ENCODE assay signal across 9 cellular contexts in genomic region chr20:32535316-32535952, GRCh38. TPM values are rescaled to one million over a fixed set of nuclear protein-coding genes. Genes with fewer than 3 reads are reported as not detected.
DNase-seq lines count a peak whose midpoint lies in the region; ATAC-seq and TF ChIP-seq lines count a peak whose summit lies in the region.
"Had no signal": no experiment of that assay in that cellular context is flagged by ENCODE, and none has a peak within 500 bp of the region (broad histone marks: within the 10 kb centered on the region; RNA-seq: fewer than 3 reads in every experiment).

No MANE protein-coding gene starts in this region.

- H3K4me1 Mint-ChIP-seq in activated T-helper 17 cell treated with anti-CD3 and anti-CD28 coated beads, Interleukin-2, amount 50 U/mL, for 72 hours = peaks cover 42% of the 10 kb centered on the region
- peaks cover 46% of the 10 kb centered on the region for H3K4me1 Mint-ChIP-seq in neural progenitor cell

- TF ChIP-seq CTCF in GM12864 (IDR thresholded peaks at IDR 0.05; ENCODE audit: low read depth, low read length, missing control alignments) = no peak
- no peak for TF ChIP-seq CTCF in neural progenitor cell (IDR thresholded peaks at IDR 0.05)
- TF ChIP-seq CTCF in GM10266 (IDR thresholded peaks at IDR 0.05; ENCODE audit: control insufficient read depth, insufficient read depth, low read depth, missing control alignments) = no peak

- H3K9ac ChIP-seq in neural progenitor cell = no peak overlapping the region

- H3F3A ChIP-seq in neural progenitor cell (ENCODE audit: low read depth) = peaks cover 35% of the 10 kb centered on the region

- no peaks in the 10 kb centered on the region for H3K79me2 ChIP-seq in neural progenitor cell (ENCODE audit: low read depth)

- H3K4me3 ChIP-seq in GM12864 (ENCODE audit: low read depth, low read length) = peak overlapping the region; percentile 44
- peak overlapping the region; percentile 57 for H3K4me3 ChIP-seq in neural progenitor cell

- H3K9me3 ChIP-seq in neural progenitor cell (ENCODE audit: low read depth) = no peaks in the 10 kb centered on the region

- H3K4me3 Mint-ChIP-seq in activated T-helper 17 cell treated with anti-CD3 and anti-CD28 coated beads, Interleukin-2, amount 50 U/mL, for 72 hours = peak overlapping the region; percentile 95
- H3K4me3 Mint-ChIP-seq in neural progenitor cell = peak overlapping the region; percentile 70

- no peaks in the 10 kb centered on the region for H3K9me3 Mint-ChIP-seq in activated T-helper 17 cell treated with anti-CD3 and anti-CD28 coated beads, Interleukin-2, amount 50 U/mL, for 72 hours
- H3K9me3 Mint-ChIP-seq in neural progenitor cell = no peaks in the 10 kb centered on the region

- no peak for DNase-seq in GM12864 (ENCODE audit: low read depth)
- DNase-seq in NCI-H1694 (lab: John Stamatoyannopoulos, UW) = peak; percentile 24
- peak; percentile 47 for DNase-seq in neural progenitor cell (ENCODE audit: low spot score)
- DNase-seq in HuH-7.5 (ENCODE audit: low spot score) = no peak
- DNase-seq in stimulated activated CD4-positive, alpha-beta T cell treated with anti-CD3 and anti-CD28 coated beads, Interleukin-4, amount 100 ng/mL, for 1 hour = no peak
- no peak for DNase-seq in GM10266 (ENCODE audit: extremely low spot score)
- DNase-seq: HCEC 1CT had no signal

- H2AFZ ChIP-seq in neural progenitor cell (replicated peaks) = no peak overlapping the region

- no peaks in the 10 kb centered on the region for H3K27me3 Mint-ChIP-seq in activated T-helper 17 cell treated with anti-CD3 and anti-CD28 coated beads, Interleukin-2, amount 50 U/mL, for 72 hours
- H3K27me3 Mint-ChIP-seq in neural progenitor cell (ENCODE audit: insufficient read depth, low read depth) = peaks cover 13% of the 10 kb centered on the region

- H3K4me2 ChIP-seq in neural progenitor cell = peak overlapping the region; percentile 93

- H3K36me3 Mint-ChIP-seq in activated T-helper 17 cell treated with anti-CD3 and anti-CD28 coated beads, Interleukin-2, amount 50 U/mL, for 72 hours (ENCODE audit: low read depth) = peaks cover 13% of the 10 kb centered on the region
- peaks cover 2% of the 10 kb centered on the region for H3K36me3 Mint-ChIP-seq in neural progenitor cell

- peak overlapping the region; percentile 91 for H3K27ac Mint-ChIP-seq in activated T-helper 17 cell treated with anti-CD3 and anti-CD28 coated beads, Interleukin-2, amount 50 U/mL, for 72 hours
- peak overlapping the region; percentile 6 for H3K27ac Mint-ChIP-seq in neural progenitor cell

- peaks cover 33% of the 10 kb centered on the region for H3K27me3 ChIP-seq in neural progenitor cell

- H3K36me3 ChIP-seq in neural progenitor cell = no peaks in the 10 kb centered on the region

- no peak for ATAC-seq in activated T-helper 17 cell treated with anti-CD3 and anti-CD28 coated beads, Interleukin-2, amount 50 U/mL, for 72 hours (replicated peaks)
- no peak for ATAC-seq in HG02938 (IDR thresholded peaks at IDR 0.05; ENCODE audit: unreplicated experiment)

- peaks cover 21% of the 10 kb centered on the region for H4K20me1 ChIP-seq in neural progenitor cell (ENCODE audit: low read depth)

- peaks cover 31% of the 10 kb centered on the region for H3K4me1 ChIP-seq in neural progenitor cell

- H3K27ac ChIP-seq in neural progenitor cell = no peak overlapping the region

RNA-seq across cellular contexts. Expression of gene NOL4L, which starts 49.7 kb away (rescaled TPM):
- 10 to 100 TPM in 1 of 2 donors, 1 to 10 TPM in 1; 9.9 to 28.5 TPM for total RNA-seq in activated T-helper 17 cell treated with anti-CD3 and anti-CD28 coated beads, Interleukin-2, amount 50 U/mL, for 72 hours
- total RNA-seq in neural progenitor cell (ENCODE audit: low replicate concordance) = 11.9 and 25.6 TPM in 2 replicates

Comparison
In these comparisons a context has a peak if more than half of its experiments do, and no peak if none do; other contexts are left out.
1. DNase-seq: peak in NCI-H1694 (single experiment) and neural progenitor cell (single experiment); none in GM12864 (single experiment), HuH-7.5 (single experiment), stimulated activated CD4-positive, alpha-beta T cell treated with anti-CD3 and anti-CD28 coated beads, Interleukin-4, amount 100 ng/mL, for 1 hour (single experiment) and GM10266 (single experiment).